Comparison of ENCODE assay signal across 22 cellular contexts in genomic region chr18:58249677-58250076, GRCh38.
DNase-seq lines count a peak whose midpoint lies in the region; ATAC-seq and TF ChIP-seq lines count a peak whose summit lies in the region.
"Had no signal": no experiment of that assay in that cellular context is flagged by ENCODE, and none has a peak within 500 bp of the region (broad histone marks: within the 10 kb centered on the region; RNA-seq: fewer than 3 reads in every experiment).

No MANE protein-coding gene starts in this region.

- no peaks in the 10 kb centered on the region for H3K9me3 ChIP-seq in GM23248 (ENCODE audit: low read depth)
- no peaks in the 10 kb centered on the region for H3K9me3 ChIP-seq in ascending aorta
- H3K9me3 ChIP-seq: BE2C had no signal

- in situ Hi-C loops in GM23248 (cut with MboI) = no loop called here

- WGBS in GM23248 (ENCODE audit: low coverage in 1 of 2, low lambda C conversion rate in 2 of 2, missing lambda C conversion rate in 2 of 2), 2 experiments = 24 to 65% methylated on average over 1 of the region's 1 CpG

- no peaks in the 10 kb centered on the region for H3K36me3 ChIP-seq in GM23248 (ENCODE audit: low read depth)
- H3K36me3 ChIP-seq in ascending aorta = no peaks in the 10 kb centered on the region
- H3K36me3 ChIP-seq: BE2C had no signal

- no peaks in the 10 kb centered on the region for H3K79me2 ChIP-seq in GM23248 (ENCODE audit: insufficient read depth)

- H3K27ac ChIP-seq in GM23248 (no peak overlapping the region), ascending aorta (no peak overlapping the region)
- H3K27ac ChIP-seq: HL-60 had no signal

- H4K20me1 ChIP-seq in GM23248 (ENCODE audit: insufficient read depth) = no peaks in the 10 kb centered on the region

- no peak overlapping the region for H3K4me2 ChIP-seq in GM23248 (ENCODE audit: unreplicated experiment)

- H3K27me3 ChIP-seq in GM23248 (replicated peaks; ENCODE audit: insufficient read depth) (no peaks in the 10 kb centered on the region), ascending aorta (no peaks in the 10 kb centered on the region)
- H3K27me3 ChIP-seq: BE2C had no signal

- H3K4me1 ChIP-seq in GM23248 (ENCODE audit: insufficient read depth) (peaks cover 11% of the 10 kb centered on the region), ascending aorta (no peaks in the 10 kb centered on the region)
- H3K4me1 ChIP-seq: BE2C had no signal

- no peaks in the 10 kb centered on the region for H3F3A ChIP-seq in GM23248 (ENCODE audit: insufficient read depth)

- intact Hi-C loops in ascending aorta (cut with DNase I) = no loop called here

- ATAC-seq in HG03097 (IDR thresholded peaks at IDR 0.05; ENCODE audit: low FRiP score, unreplicated experiment) = no peak

- no peak for TF ChIP-seq CTCF in foreskin fibroblast (IDR thresholded peaks at IDR 0.05; ENCODE audit: low read depth, low read length)
- TF ChIP-seq CTCF in ascending aorta (IDR thresholded peaks at IDR 0.05) = no peak

- no peaks in the 10 kb centered on the region for H3K9me2 ChIP-seq in GM23248 (ENCODE audit: insufficient read depth)

- H3K9ac ChIP-seq in GM23248 = no peak overlapping the region

- no peak overlapping the region for H2AFZ ChIP-seq in GM23248

- DNase-seq in GM23248 = peak; percentile 33
- peak; percentile 78 for DNase-seq in dedifferentiated amniotic fluid mesenchymal stem cell (ENCODE audit: extremely low spot score)
- peak; percentile 35 to 78 for DNase-seq in foreskin fibroblast
- DNase-seq in putamen (ENCODE audit: low spot score) = no peak
- DNase-seq in hippocampal formation (lab: John Stamatoyannopoulos, UW) = no peak
- no peak for DNase-seq in ascending aorta (ENCODE audit: low spot score in 2 of 2)
- DNase-seq: ACHN; BE2C; CD4-positive, CD25-positive, alpha-beta regulatory T cell; COR-L47; DMS153; HFFc6; Karpas-422; NCI-H1436; NCI-H1930; NCI-H226; NCI-H524; NCI-H82; OCI-M1; SHP77 treated with DMSO at 0.1 percent for 48 hours had no signal

- H3K4me3 ChIP-seq in GM23248 = no peak overlapping the region
- no peak overlapping the region for H3K4me3 ChIP-seq in foreskin fibroblast (ENCODE audit: low read depth in 1 of 2, low read length in 2 of 2)
- no peak overlapping the region for H3K4me3 ChIP-seq in ascending aorta

Comparison
In these comparisons a context has a peak if more than half of its experiments do, and no peak if none do; other contexts are left out.
1. DNase-seq: peak in GM23248 (single experiment), dedifferentiated amniotic fluid mesenchymal stem cell (single experiment) and foreskin fibroblast (2 of 2); none in putamen (single experiment), hippocampal formation (0 of 2) and ascending aorta (0 of 2).